ENCODE assay signal across 10 cellular contexts in the genomic region with DNA sequence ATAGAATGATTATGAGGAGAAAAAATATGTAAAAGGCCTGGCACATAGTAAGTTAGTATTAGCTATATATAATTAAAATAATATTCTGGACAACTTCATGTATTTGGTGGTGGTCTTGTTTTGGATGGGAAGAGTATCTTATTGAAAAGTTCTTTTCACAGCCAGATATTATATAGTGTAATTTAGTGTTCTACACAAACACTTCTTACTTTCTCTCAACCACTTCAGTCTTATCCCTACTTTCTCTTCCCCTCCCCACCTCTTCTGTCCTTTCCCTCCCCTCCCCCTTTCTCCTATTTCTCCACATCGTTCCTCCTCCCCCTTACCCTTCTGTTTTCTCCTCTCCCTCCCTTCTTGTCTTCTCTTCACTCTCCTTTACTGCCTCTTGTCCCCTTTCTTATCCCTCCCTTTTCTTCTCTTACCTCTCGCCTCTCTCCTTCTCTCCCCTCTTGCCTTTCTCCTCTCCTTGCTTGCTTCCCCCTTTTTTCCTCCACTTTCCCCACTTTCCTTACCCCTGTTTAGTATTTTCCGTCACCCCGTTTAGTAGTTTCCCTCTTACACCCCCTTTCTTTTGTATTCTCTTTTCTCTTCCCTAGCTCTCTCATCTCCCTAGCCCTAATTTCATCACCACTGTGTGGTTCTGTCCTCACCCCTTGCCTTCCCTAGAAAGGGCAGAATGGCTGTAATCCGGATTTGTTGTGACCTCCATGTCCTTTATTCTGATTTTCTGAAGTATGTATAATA.
DNase-seq lines count a peak whose midpoint lies in the region; TF ChIP-seq lines count a peak whose summit lies in the region.
"Had no signal": no experiment of that assay in that cellular context is flagged by ENCODE, and none has a peak within 500 bp of the region (broad histone marks: within the 10 kb centered on the region; RNA-seq: fewer than 3 reads in every experiment).

No MANE protein-coding gene starts in this region.

- H3K4me3 ChIP-seq in breast epithelium, result no peak overlapping the region
- H3K4me3 ChIP-seq in stomach, result no peak overlapping the region

- H3K4me3 Mint-ChIP-seq in MCF 10A (ENCODE audit: unreplicated experiment), result peak overlapping the region; percentile 30

- POLR2A ChIA-PET in MCF 10A (lab: Yijun Ruan, JAX), result interaction anchor here (0.6 to 5.5 kb wide), 12 partner anchors 15 to 314 kb away, joined by 3 to 94 read pairs (median 5); a partner anchor contains a TSS

- no peak overlapping the region for H3K27ac ChIP-seq in breast epithelium
- H3K27ac ChIP-seq in stomach, result peak overlapping the region in 2 of 5 donors; percentile 7 to 28

- BruUV-seq in MCF 10A (replicated peaks; lab: Mats Ljungman, UMichigan), result no TSS peak

- no peaks in the 10 kb centered on the region for H3K9me3 Mint-ChIP-seq in MCF 10A (ENCODE audit: unreplicated experiment)

- H3K27ac Mint-ChIP-seq in MCF 10A (ENCODE audit: low read depth, unreplicated experiment), result peak overlapping the region; percentile 56

- CTCF ChIA-PET in MCF 10A (lab: Yijun Ruan, JAX), result interaction anchor here (0.6 kb wide), 1 partner anchor 136 kb away, joined by 3 read pairs; no protein-coding TSS in a partner anchor

- H3K27me3 Mint-ChIP-seq in MCF 10A (ENCODE audit: insufficient read depth, unreplicated experiment), result no peaks in the 10 kb centered on the region

- H3K9me3 ChIP-seq in breast epithelium (no peaks in the 10 kb centered on the region), stomach (no peaks in the 10 kb centered on the region)

- WGBS in stomach, 5 donors, result 30 to 52% (median 43%) methylated on average over 5 of the region's 5 CpGs

- H3K4me1 ChIP-seq in breast epithelium, result peaks cover 0 to 8% of the 10 kb centered on the region in 2 donors
- H3K4me1 ChIP-seq in stomach, result peaks cover 9 to 65% (median 38%) of the 10 kb centered on the region in 4 donors

- H3K27me3 ChIP-seq in breast epithelium (no peaks in the 10 kb centered on the region), stomach (no peaks in the 10 kb centered on the region)

- H3K36me3 ChIP-seq in breast epithelium (no peaks in the 10 kb centered on the region), stomach (peaks cover 4 to 29% (median 28%) of the 10 kb centered on the region in 4 donors)

- no peak for TF ChIP-seq EP300 in stomach (IDR thresholded peaks at IDR 0.05)

- H3K36me3 Mint-ChIP-seq in MCF 10A (ENCODE audit: insufficient read depth, unreplicated experiment), result peaks cover 26% of the 10 kb centered on the region

- TF ChIP-seq POLR2A in breast epithelium (IDR thresholded peaks at IDR 0.05) (no peak), stomach (IDR thresholded peaks at IDR 0.05) (no peak)

- DNase-seq in MCF 10A (ENCODE audit: unreplicated experiment) (peak; percentile 38), breast epithelium (ENCODE audit: low spot score in 2 of 2) (no peak), amniotic epithelial cell (ENCODE audit: low read depth) (peak; percentile 24), iris pigment epithelial cell (ENCODE audit: low read depth) (peak; percentile 12), SW480 (ENCODE audit: low spot score) (no peak), stomach (no peak), inferior parietal cortex (ENCODE audit: extremely low spot score) (no peak), globus pallidus (ENCODE audit: low spot score) (no peak)
- DNase-seq: amniotic stem cell, NCI-H1694 treated with DMSO at 0.1 percent for 48 hours had no signal

- H3K4me1 Mint-ChIP-seq in MCF 10A (ENCODE audit: insufficient read depth, unreplicated experiment), result peaks cover 17% of the 10 kb centered on the region

- intact Hi-C loops in MCF 10A (cut with micrococcal nuclease), result loop anchor here (1.0 kb wide), 1 partner anchor 137 kb away; no protein-coding TSS in a partner anchor
- intact Hi-C loops in breast epithelium (cut with DNase I; ENCODE audit: low total_unique reads), result no loop called here
- intact Hi-C loops in stomach (cut with DNase I; ENCODE audit: low total_unique reads), result no loop called here

- TF ChIP-seq CTCF in MCF 10A (IDR thresholded peaks at IDR 0.05; ENCODE audit: unreplicated experiment) (no peak), breast epithelium (IDR thresholded peaks at IDR 0.05) (no peak), stomach (IDR thresholded peaks at IDR 0.05) (no peak)

Comparison
In these comparisons a context has a peak if more than half of its experiments do, and no peak if none do; other contexts are left out.
1. DNase-seq: peak in MCF 10A (single experiment), amniotic epithelial cell (single experiment) and iris pigment epithelial cell (single experiment); none in breast epithelium (0 of 2), SW480 (single experiment), stomach (single experiment), inferior parietal cortex (single experiment) and globus pallidus (single experiment).